ENCODE assay signal across 8 cellular contexts in the genomic region with DNA sequence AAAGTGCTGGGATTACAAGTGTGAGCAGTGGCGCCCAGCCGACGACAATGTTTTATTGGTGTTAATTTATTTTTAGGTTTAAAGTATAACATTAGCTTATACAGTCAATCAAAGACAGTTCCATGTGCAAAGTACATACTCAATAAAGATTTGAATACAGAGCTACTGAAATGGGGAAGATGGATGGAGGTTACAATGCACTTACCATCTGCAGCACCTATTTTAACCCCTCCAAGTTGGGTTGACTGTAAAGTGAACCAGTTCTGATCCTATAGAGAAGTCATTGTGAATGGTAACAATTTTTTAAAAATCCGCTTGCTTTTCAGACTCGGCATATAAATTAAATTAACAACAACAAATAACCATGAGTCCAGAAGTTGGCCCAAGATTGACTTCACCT. TPM values are rescaled to one million over a fixed set of nuclear protein-coding genes. Genes with fewer than 3 reads are reported as not detected.
DNase-seq lines count a peak whose midpoint lies in the region; ATAC-seq, FAIRE-seq and TF ChIP-seq lines count a peak whose summit lies in the region.

No MANE protein-coding gene starts in this region.

- no peak for TF ChIP-seq CTCF in keratinocyte (optimal IDR thresholded peaks at IDR 0.05 in 1 of 3, IDR thresholded peaks at IDR 0.05 in 1 of 3, conservative IDR thresholded peaks at IDR 0.05 in 1 of 3; ENCODE audit: extremely low read depth in 1 of 3, insufficient read depth in 2 of 3, low read length in 3 of 3)

- dilution Hi-C loops in keratinocyte (cut with MboI; ENCODE audit: extremely low pct_ligation_motif_present, low sequenced_read_pairs), result no loop called here

- H3K4me1 ChIP-seq in keratinocyte (ENCODE audit: control insufficient read depth, extremely low read depth, insufficient read depth, low read length), result peaks cover 14% of the 10 kb centered on the region

- H3K9me3 ChIP-seq in keratinocyte (ENCODE audit: control insufficient read depth, low read depth, low read length), result no peaks in the 10 kb centered on the region

- H3K36me3 ChIP-seq in keratinocyte (ENCODE audit: control insufficient read depth in 2 of 2, extremely low read depth in 1 of 2, insufficient read depth in 2 of 2, low read length in 2 of 2), result no peaks in the 10 kb centered on the region

- H3K4me3 ChIP-seq in keratinocyte (ENCODE audit: control insufficient read depth in 2 of 3, extremely low read depth in 1 of 3, insufficient read depth in 2 of 3, low read depth in 1 of 3, low read length in 3 of 3), result peak overlapping the region in 2 of 3 experiments; percentile 53 to 58

- peak overlapping the region; percentile 88 for H3K4me3 Mint-ChIP-seq in T-helper 2 cell treated with Interferon-gamma antibody and Interleukin-4, amounts not matched to agents 5 μg/mL and 100 μg/mL, for 36 hours

- no peak for ATAC-seq in activated naive CD4-positive, alpha-beta T cell treated with anti-CD3 and anti-CD28 coated beads, Interleukin-2, amount 50 U/mL, for 72 hours
- ATAC-seq in GM21529 (IDR thresholded peaks at IDR 0.05; ENCODE audit: unreplicated experiment), result no peak
- ATAC-seq in GM18505 (IDR thresholded peaks at IDR 0.05; ENCODE audit: unreplicated experiment), result no peak

- peak overlapping the region; percentile 60 for H3K9ac ChIP-seq in keratinocyte (ENCODE audit: control insufficient read depth, extremely low read depth, insufficient read depth, low read length)

- H3K4me1 Mint-ChIP-seq in T-helper 2 cell treated with Interferon-gamma antibody and Interleukin-4, amounts not matched to agents 5 μg/mL and 100 μg/mL, for 36 hours (ENCODE audit: low read depth), result peaks cover 17% of the 10 kb centered on the region

- H3K9me1 ChIP-seq in keratinocyte (ENCODE audit: control insufficient read depth, extremely low read depth, insufficient read depth, low read length), result no peaks in the 10 kb centered on the region

- peak overlapping the region; percentile 92 for H3K4me2 ChIP-seq in keratinocyte (ENCODE audit: control insufficient read depth, extremely low read depth, insufficient read depth, low read depth, low read length)

- no peaks in the 10 kb centered on the region for H3K9me3 Mint-ChIP-seq in T-helper 2 cell treated with Interferon-gamma antibody and Interleukin-4, amounts not matched to agents 5 μg/mL and 100 μg/mL, for 36 hours
- H3K9me3 Mint-ChIP-seq in activated naive CD4-positive, alpha-beta T cell treated with anti-CD3 and anti-CD28 coated beads, Interleukin-2, amount 50 U/mL, for 72 hours, result no peaks in the 10 kb centered on the region

- no peaks in the 10 kb centered on the region for H3K36me3 Mint-ChIP-seq in T-helper 2 cell treated with Interferon-gamma antibody and Interleukin-4, amounts not matched to agents 5 μg/mL and 100 μg/mL, for 36 hours (ENCODE audit: low read depth)
- peaks cover 4 to 7% of the 10 kb centered on the region in 2 donors for H3K36me3 Mint-ChIP-seq in activated naive CD4-positive, alpha-beta T cell treated with anti-CD3 and anti-CD28 coated beads, Interleukin-2, amount 50 U/mL, for 72 hours

- DNase-seq in T-helper 2 cell treated with Interferon-gamma antibody and Interleukin-4, amounts not matched to agents 5 μg/mL and 100 μg/mL, for 36 hours (ENCODE audit: low spot score), result no peak
- DNase-seq in T-helper 2 cell (no peak), keratinocyte (ENCODE audit: low read depth, low spot score) (no peak), substantia nigra (lab: John Stamatoyannopoulos, UW) (no peak), HUDEP-2 (lab: John Stamatoyannopoulos, UW; ENCODE audit: unreplicated experiment in 76 of 76) (no peak)
- DNase-seq in activated naive CD4-positive, alpha-beta T cell treated with anti-CD3 and anti-CD28 coated beads, Interleukin-2, amount 50 U/mL, for 72 hours (ENCODE audit: low spot score in 2 of 2), result no peak

- H3K27ac Mint-ChIP-seq in T-helper 2 cell treated with Interferon-gamma antibody and Interleukin-4, amounts not matched to agents 5 μg/mL and 100 μg/mL, for 36 hours, result peak overlapping the region; percentile 83
- peak overlapping the region; percentile 66 to 94 for H3K27ac Mint-ChIP-seq in activated naive CD4-positive, alpha-beta T cell treated with anti-CD3 and anti-CD28 coated beads, Interleukin-2, amount 50 U/mL, for 72 hours

- peak overlapping the region; percentile 36 for H3K27ac ChIP-seq in keratinocyte (ENCODE audit: control insufficient read depth, insufficient read depth, low read length)
- H3K27ac ChIP-seq in substantia nigra (ENCODE audit: low read depth, low read length, poor library complexity, severe bottlenecking), result peak overlapping the region; percentile 64

- peak overlapping the region; percentile 94 for H2AFZ ChIP-seq in keratinocyte (ENCODE audit: control insufficient read depth, low read length)

- H3K27me3 ChIP-seq in keratinocyte (ENCODE audit: control insufficient read depth, extremely low read depth, insufficient read depth, low read length), result no peaks in the 10 kb centered on the region

- H4K20me1 ChIP-seq in keratinocyte (ENCODE audit: control insufficient read depth, extremely low read depth, insufficient read depth, low read length), result no peaks in the 10 kb centered on the region

- no peak for FAIRE-seq in keratinocyte (lab: Jason Lieb, UNC)

- TF ChIP-seq POLR2A in GM18505 (IDR thresholded peaks at IDR 0.05; ENCODE audit: borderline replicate concordance, extremely low read depth, insufficient read depth, insufficient read length), result no peak

- H3K79me2 ChIP-seq in keratinocyte (ENCODE audit: control insufficient read depth, insufficient read depth, low read length), result peaks cover 27% of the 10 kb centered on the region

- no peaks in the 10 kb centered on the region for H3K27me3 Mint-ChIP-seq in T-helper 2 cell treated with Interferon-gamma antibody and Interleukin-4, amounts not matched to agents 5 μg/mL and 100 μg/mL, for 36 hours (ENCODE audit: low read depth)

RNA-seq across cellular contexts. Expression of a gene that starts 0.7 kb away (rescaled TPM):
- 10 to 100 TPM in 1 of 2 donors, 1 to 10 TPM in 1; 3.5 to 11.6 TPM for total RNA-seq in activated naive CD4-positive, alpha-beta T cell treated with anti-CD3 and anti-CD28 coated beads, Interleukin-2, amount 50 U/mL, for 72 hours
- 10.7 to 19.5 TPM (median 13.7 TPM) in 3 replicates for polyA plus RNA-seq in keratinocyte
- 2.1 TPM for polyA plus RNA-seq in keratinocyte (2011; ENCODE audit: low read depth)
- 13.7 and 22.7 TPM in 2 replicates for polyA plus RNA-seq in keratinocyte (2011; cell fraction: cytosol; rRNA removed)
- 11.7 and 15.9 TPM in 2 replicates for polyA plus RNA-seq in keratinocyte (2011; cell fraction: nucleus; rRNA removed)
- 10.5 and 14.6 TPM in 2 replicates for polyA plus RNA-seq in keratinocyte (2012; ENCODE audit: low replicate concordance)
- 24.0 to 46.9 TPM (median 42.1 TPM) in 3 replicates for polyA minus RNA-seq in keratinocyte
- polyA minus RNA-seq in keratinocyte (2011; cell fraction: cytosol; rRNA and poly(A)+ RNA removed), result 26.7 TPM
- polyA minus RNA-seq in keratinocyte (2011; cell fraction: nucleus; rRNA and poly(A)+ RNA removed), result 13.4 and 16.4 TPM in 2 replicates

RNA-seq across cellular contexts. Expression of a gene that starts 7.7 kb away (rescaled TPM):
- total RNA-seq in activated naive CD4-positive, alpha-beta T cell treated with anti-CD3 and anti-CD28 coated beads, Interleukin-2, amount 50 U/mL, for 72 hours, result under 1 TPM in 1 of 2 donors, not detected in 1; 0.78 TPM
- polyA plus RNA-seq in keratinocyte, result not detected in 3 replicates
- not detected for polyA plus RNA-seq in keratinocyte (2011; ENCODE audit: low read depth)
- not detected in 2 replicates for polyA plus RNA-seq in keratinocyte (2011; cell fraction: cytosol; rRNA removed)
- polyA plus RNA-seq in keratinocyte (2011; cell fraction: nucleus; rRNA removed), result 0.51 and 0.53 TPM in 2 replicates
- 0.75 TPM in 1 of 2 replicates, not detected in the other for polyA plus RNA-seq in keratinocyte (2012; ENCODE audit: low replicate concordance)
- not detected in 3 replicates for polyA minus RNA-seq in keratinocyte
- polyA minus RNA-seq in keratinocyte (2011; cell fraction: cytosol; rRNA and poly(A)+ RNA removed), result not detected
- not detected in 2 replicates for polyA minus RNA-seq in keratinocyte (2011; cell fraction: nucleus; rRNA and poly(A)+ RNA removed)

RNA-seq across cellular contexts. Expression of a gene that starts 19.5 kb away (rescaled TPM):
- total RNA-seq in activated naive CD4-positive, alpha-beta T cell treated with anti-CD3 and anti-CD28 coated beads, Interleukin-2, amount 50 U/mL, for 72 hours, result 100 to 1,000 TPM; 108 to 117 TPM
- 16.7 to 28.0 TPM (median 25.4 TPM) in 3 replicates for polyA plus RNA-seq in keratinocyte
- 29.5 TPM for polyA plus RNA-seq in keratinocyte (2011; ENCODE audit: low read depth)
- 13.2 and 18.5 TPM in 2 replicates for polyA plus RNA-seq in keratinocyte (2011; cell fraction: cytosol; rRNA removed)
- polyA plus RNA-seq in keratinocyte (2011; cell fraction: nucleus; rRNA removed), result 63.0 and 74.1 TPM in 2 replicates
- 22.5 and 27.7 TPM in 2 replicates for polyA plus RNA-seq in keratinocyte (2012; ENCODE audit: low replicate concordance)
- polyA minus RNA-seq in keratinocyte, result 44.4 to 165 TPM (median 55.4 TPM) in 3 replicates
- 39.9 TPM for polyA minus RNA-seq in keratinocyte (2011; cell fraction: cytosol; rRNA and poly(A)+ RNA removed)
- polyA minus RNA-seq in keratinocyte (2011; cell fraction: nucleus; rRNA and poly(A)+ RNA removed), result 42.0 and 57.0 TPM in 2 replicates

RNA-seq across cellular contexts. Expression of a gene that starts 39.3 kb away (rescaled TPM):
- total RNA-seq in activated naive CD4-positive, alpha-beta T cell treated with anti-CD3 and anti-CD28 coated beads, Interleukin-2, amount 50 U/mL, for 72 hours, result 1 to 10 TPM; 1.8 to 3.8 TPM
- 0.10 to 0.46 TPM (median 0.33 TPM) in 3 replicates for polyA plus RNA-seq in keratinocyte
- polyA plus RNA-seq in keratinocyte (2011; ENCODE audit: low read depth), result 0.29 TPM
- polyA plus RNA-seq in keratinocyte (2011; cell fraction: cytosol; rRNA removed), result 0.17 TPM in 1 of 2 replicates, not detected in the other
- 0.73 and 1.3 TPM in 2 replicates for polyA plus RNA-seq in keratinocyte (2011; cell fraction: nucleus; rRNA removed)
- polyA plus RNA-seq in keratinocyte (2012; ENCODE audit: low replicate concordance), result 0.39 and 0.62 TPM in 2 replicates
- 0.26 TPM in 1 of 3 replicates, not detected in the others for polyA minus RNA-seq in keratinocyte
- not detected for polyA minus RNA-seq in keratinocyte (2011; cell fraction: cytosol; rRNA and poly(A)+ RNA removed)
- 0.70 TPM in 1 of 2 replicates, not detected in the other for polyA minus RNA-seq in keratinocyte (2011; cell fraction: nucleus; rRNA and poly(A)+ RNA removed)

RNA-seq across cellular contexts. Expression of a gene that starts 44.3 kb away (rescaled TPM):
- total RNA-seq in activated naive CD4-positive, alpha-beta T cell treated with anti-CD3 and anti-CD28 coated beads, Interleukin-2, amount 50 U/mL, for 72 hours, result 100 to 1,000 TPM; 156 to 215 TPM
- polyA plus RNA-seq in keratinocyte, result 9.3 to 19.7 TPM (median 11.1 TPM) in 3 replicates
- polyA plus RNA-seq in keratinocyte (2011; ENCODE audit: low read depth), result 3.0 TPM
- polyA plus RNA-seq in keratinocyte (2011; cell fraction: cytosol; rRNA removed), result 5.1 and 17.8 TPM in 2 replicates
- 6.2 and 8.4 TPM in 2 replicates for polyA plus RNA-seq in keratinocyte (2011; cell fraction: nucleus; rRNA removed)
- 17.5 and 40.2 TPM in 2 replicates for polyA plus RNA-seq in keratinocyte (2012; ENCODE audit: low replicate concordance)
- 6.0 to 8.4 TPM (median 6.8 TPM) in 3 replicates for polyA minus RNA-seq in keratinocyte
- 26.1 TPM for polyA minus RNA-seq in keratinocyte (2011; cell fraction: cytosol; rRNA and poly(A)+ RNA removed)
- 5.0 and 6.3 TPM in 2 replicates for polyA minus RNA-seq in keratinocyte (2011; cell fraction: nucleus; rRNA and poly(A)+ RNA removed)
